In genomic region chr9:130321082-130321481, GRCh38 we compare ENCODE assay signal across 14 cellular contexts. TPM values are rescaled to one million over a fixed set of nuclear protein-coding genes. Genes with fewer than 3 reads are reported as not detected.
"Had no signal": no experiment of that assay in that cellular context is flagged by ENCODE, and none has a peak within 500 bp of the region (broad histone marks: within the 10 kb centered on the region; RNA-seq: fewer than 3 reads in every experiment).

No MANE protein-coding gene starts in this region.

- H3K27me3 ChIP-seq: ovary had no signal

- H3K4me3 ChIP-seq: ascending aorta, coronary artery, ovary, spleen, upper lobe of right lung had no signal

- H3K4me1 ChIP-seq: ascending aorta, upper lobe of right lung had no signal

- H3K36me3 ChIP-seq: ascending aorta, ovary, spleen, upper lobe of right lung had no signal

- DNase-seq: activated CD4-positive, alpha-beta T cell treated with anti-CD3 and anti-CD28 coated beads, Interleukin-2, amount 10 ng/mL, durations not matched to agents 7 days and 5 days; activated CD8-positive, alpha-beta memory T cell treated with anti-CD3 and anti-CD28 coated beads, Interleukin-2, amount 50 U/mL, for 4 hours; activated effector memory CD4-positive, alpha-beta T cell treated with anti-CD3 and anti-CD28 coated beads, Interleukin-2, amount 50 U/mL, for 16 hours; activated naive CD4-positive, alpha-beta T cell treated with anti-CD3 and anti-CD28 coated beads, Interleukin-2, amount 50 U/mL, for 16 hours; activated T-cell treated with anti-CD3 and anti-CD28 coated beads, Interleukin-2, amount 50 U/mL, for 48 hours; ovary; spleen; stimulated activated naive B cell treated with anti-CD40 and anti-IgM and Interleukin-4, amounts not matched to agents 10 μg/mL and 1 μg/mL and 100 μg/mL, for 72 hours had no signal

- H3K9me3 ChIP-seq: ascending aorta, ovary, spleen, upper lobe of right lung had no signal

- ATAC-seq: activated CD4-positive, CD25-positive, alpha-beta regulatory T cell treated with anti-CD3 and anti-CD28 coated beads, Interleukin-2, amount 50 U/mL, for 24 hours; stimulated activated naive B cell treated with anti-CD40 and anti-IgM and Interleukin-4, amounts not matched to agents 10 μg/mL and 1 μg/mL and 100 μg/mL, for 72 hours had no signal

- H3K27ac ChIP-seq: ascending aorta, coronary artery, ovary, spleen, upper lobe of right lung had no signal

RNA-seq across cellular contexts. Expression of gene HMCN2, which starts 55.5 kb away (rescaled TPM):
- total RNA-seq: activated CD4-positive, alpha-beta T cell treated with anti-CD3 and anti-CD28 coated beads, Interleukin-2, amount 10 ng/mL, durations not matched to agents 7 days and 5 days; mononuclear cell; neural crest cell had no signal
